1 cellular context compared by ENCODE assay signal in the genomic region with DNA sequence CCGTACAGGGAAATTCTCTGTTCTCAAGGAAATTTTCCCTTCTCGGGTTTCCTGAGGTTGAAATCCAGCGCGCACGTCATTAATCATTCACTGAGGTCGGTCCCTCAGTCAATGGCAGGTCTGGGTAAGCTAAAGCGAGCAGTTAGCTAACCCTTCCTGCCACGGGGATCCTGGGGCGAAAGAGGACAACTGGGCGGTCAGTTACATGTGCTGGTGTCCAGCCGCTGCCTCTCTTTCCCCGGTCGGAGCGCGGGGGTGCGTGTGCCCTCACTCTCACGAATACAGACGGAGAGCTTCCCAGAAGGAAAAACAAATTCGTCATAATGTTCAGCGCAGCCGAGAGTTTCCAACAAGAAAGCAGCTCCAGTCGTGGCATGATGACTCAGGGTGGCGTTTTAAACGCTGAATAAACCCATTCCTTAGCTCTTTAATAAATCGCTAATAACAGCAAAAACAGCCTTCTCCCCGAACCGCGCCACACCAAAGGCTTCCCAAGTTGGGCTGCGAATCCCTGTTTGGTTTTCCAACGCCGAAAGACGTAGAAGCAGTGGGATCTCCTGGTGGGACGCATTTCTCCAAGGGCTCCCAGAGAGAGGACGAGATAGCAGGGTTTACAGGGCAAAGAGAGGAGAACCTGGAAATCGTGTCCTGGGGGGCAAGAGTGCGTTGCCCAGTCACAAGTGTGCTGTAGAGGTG.
TF ChIP-seq lines count a peak whose summit lies in the region.

No MANE protein-coding gene starts in this region.

TF ChIP-seq in HepG2, 621 proteins besides CTCF, POLR2A, EP300 and RAD21 (continued from another document):
- TF ChIP-seq, protein P1, sequence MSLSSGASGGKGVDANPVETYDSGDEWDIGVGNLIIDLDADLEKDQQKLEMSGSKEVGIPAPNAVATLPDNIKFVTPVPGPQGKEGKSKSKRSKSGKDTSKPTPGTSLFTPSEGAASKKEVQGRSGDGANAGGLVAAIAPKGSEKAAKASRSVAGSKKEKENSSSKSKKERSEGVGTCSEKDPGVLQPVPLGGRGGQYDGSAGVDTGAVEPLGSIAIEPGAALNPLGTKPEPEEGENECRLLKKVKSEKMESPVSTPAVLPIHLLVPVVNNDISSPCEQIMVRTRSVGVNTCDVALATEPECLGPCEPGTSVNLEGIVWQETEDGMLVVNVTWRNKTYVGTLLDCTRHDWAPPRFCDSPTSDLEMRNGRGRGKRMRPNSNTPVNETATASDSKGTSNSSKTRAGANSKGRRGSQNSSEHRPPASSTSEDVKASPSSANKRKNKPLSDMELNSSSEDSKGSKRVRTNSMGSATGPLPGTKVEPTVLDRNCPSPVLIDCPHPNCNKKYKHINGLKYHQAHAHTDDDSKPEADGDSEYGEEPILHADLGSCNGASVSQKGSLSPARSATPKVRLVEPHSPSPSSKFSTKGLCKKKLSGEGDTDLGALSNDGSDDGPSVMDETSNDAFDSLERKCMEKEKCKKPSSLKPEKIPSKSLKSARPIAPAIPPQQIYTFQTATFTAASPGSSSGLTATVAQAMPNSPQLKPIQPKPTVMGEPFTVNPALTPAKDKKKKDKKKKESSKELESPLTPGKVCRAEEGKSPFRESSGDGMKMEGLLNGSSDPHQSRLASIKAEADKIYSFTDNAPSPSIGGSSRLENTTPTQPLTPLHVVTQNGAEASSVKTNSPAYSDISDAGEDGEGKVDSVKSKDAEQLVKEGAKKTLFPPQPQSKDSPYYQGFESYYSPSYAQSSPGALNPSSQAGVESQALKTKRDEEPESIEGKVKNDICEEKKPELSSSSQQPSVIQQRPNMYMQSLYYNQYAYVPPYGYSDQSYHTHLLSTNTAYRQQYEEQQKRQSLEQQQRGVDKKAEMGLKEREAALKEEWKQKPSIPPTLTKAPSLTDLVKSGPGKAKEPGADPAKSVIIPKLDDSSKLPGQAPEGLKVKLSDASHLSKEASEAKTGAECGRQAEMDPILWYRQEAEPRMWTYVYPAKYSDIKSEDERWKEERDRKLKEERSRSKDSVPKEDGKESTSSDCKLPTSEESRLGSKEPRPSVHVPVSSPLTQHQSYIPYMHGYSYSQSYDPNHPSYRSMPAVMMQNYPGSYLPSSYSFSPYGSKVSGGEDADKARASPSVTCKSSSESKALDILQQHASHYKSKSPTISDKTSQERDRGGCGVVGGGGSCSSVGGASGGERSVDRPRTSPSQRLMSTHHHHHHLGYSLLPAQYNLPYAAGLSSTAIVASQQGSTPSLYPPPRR (CRISPR knock-in tag; IDR thresholded peaks at IDR 0.05; ENCODE audit: borderline replicate concordance) = no peak
- TF ChIP-seq SRY (CRISPR knock-in tag; IDR thresholded peaks at IDR 0.05) (no peak), HNF4G (IDR thresholded peaks at IDR 0.05; ENCODE audit: borderline replicate concordance, low read depth, low read length) (no peak), HNF4G (CRISPR knock-in tag; IDR thresholded peaks at IDR 0.05; ENCODE audit: borderline replicate concordance, low read depth) (no peak), MYC (CRISPR knock-in tag; IDR thresholded peaks at IDR 0.05; ENCODE audit: borderline replicate concordance) (no peak), EZH2 (conservative IDR thresholded peaks at IDR 0.05; ENCODE audit: low read depth, low read length) (0 out of 2 replicates have a peak, but pooled peaks have one; percentile 20), SNRNP70 (IDR thresholded peaks at IDR 0.05; ENCODE audit: low read depth, low read length) (no peak)
